In genomic region chr2:199910338-199911051, GRCh38 we compare ENCODE assay signal across 8 cellular contexts. TPM values are rescaled to one million over a fixed set of nuclear protein-coding genes. Genes with fewer than 3 reads are reported as not detected.
DNase-seq lines count a peak whose midpoint lies in the region; ATAC-seq and TF ChIP-seq lines count a peak whose summit lies in the region.

No MANE protein-coding gene starts in this region.

- no peak for ATAC-seq in activated T-helper 17 cell treated with anti-CD3 and anti-CD28 coated beads, Interleukin-2, amount 50 U/mL, for 72 hours (replicated peaks)
- ATAC-seq in left lung (no peak), HG02623 (IDR thresholded peaks at IDR 0.05; ENCODE audit: unreplicated experiment) (no peak)

- no peak for DNase-seq in activated naive CD4-positive, alpha-beta T cell treated with anti-CD3 and anti-CD28 coated beads, Interleukin-2, amount 10 ng/mL, durations not matched to agents 7 days and 5 days
- no peak for DNase-seq in activated naive CD4-positive, alpha-beta T cell treated with Interleukin-2 at 50 U/mL for 16 hours
- DNase-seq in left lung, result no peak
- no peak for DNase-seq in type B pancreatic cell (ENCODE audit: extremely low spot score, unreplicated experiment)
- no peak for DNase-seq in hypothalamus (lab: John Stamatoyannopoulos, UW)
- no peak for DNase-seq in NOMO-1 treated with dmso at 0.1 percent for 144 hours (lab: John Stamatoyannopoulos, UW; ENCODE audit: unreplicated experiment)

- no peak for TF ChIP-seq CTCF in left lung (IDR thresholded peaks at IDR 0.05)
- no peak for TF ChIP-seq CTCF in type B pancreatic cell (conservative IDR thresholded peaks at IDR 0.05)

- H3K4me3 Mint-ChIP-seq in activated naive CD4-positive, alpha-beta T cell treated with anti-CD3 and anti-CD28 coated beads, Interleukin-2, amount 10 ng/mL, durations not matched to agents 7 days and 5 days, result peak overlapping the region; percentile 90
- H3K4me3 Mint-ChIP-seq in activated T-helper 17 cell treated with anti-CD3 and anti-CD28 coated beads, Interleukin-2, amount 50 U/mL, for 72 hours, result peak overlapping the region; percentile 100
- H3K4me3 Mint-ChIP-seq in type B pancreatic cell, result peak overlapping the region; percentile 98

- no peaks in the 10 kb centered on the region for H3K27me3 ChIP-seq in left lung

- peaks cover 15 to 32% of the 10 kb centered on the region in 2 donors for H3K4me1 ChIP-seq in left lung

- H3K27ac ChIP-seq in left lung, result peak overlapping the region in 1 of 2 donors; percentile 96

- intact Hi-C loops in left lung (cut with DNase I), result no loop called here

- H3K27me3 Mint-ChIP-seq in activated naive CD4-positive, alpha-beta T cell treated with anti-CD3 and anti-CD28 coated beads, Interleukin-2, amount 10 ng/mL, durations not matched to agents 7 days and 5 days, result no peaks in the 10 kb centered on the region
- peaks cover 4% of the 10 kb centered on the region for H3K27me3 Mint-ChIP-seq in activated T-helper 17 cell treated with anti-CD3 and anti-CD28 coated beads, Interleukin-2, amount 50 U/mL, for 72 hours
- no peaks in the 10 kb centered on the region for H3K27me3 Mint-ChIP-seq in type B pancreatic cell

- no peaks in the 10 kb centered on the region for H3K9me3 ChIP-seq in left lung

- no peaks in the 10 kb centered on the region for H3K36me3 ChIP-seq in left lung

- H3K4me3 ChIP-seq in left lung, result peak overlapping the region; percentile 72

- H3K4me1 Mint-ChIP-seq in activated naive CD4-positive, alpha-beta T cell treated with anti-CD3 and anti-CD28 coated beads, Interleukin-2, amount 10 ng/mL, durations not matched to agents 7 days and 5 days, result peaks cover 34% of the 10 kb centered on the region
- peaks cover 16% of the 10 kb centered on the region for H3K4me1 Mint-ChIP-seq in activated T-helper 17 cell treated with anti-CD3 and anti-CD28 coated beads, Interleukin-2, amount 50 U/mL, for 72 hours
- peaks cover 21% of the 10 kb centered on the region for H3K4me1 Mint-ChIP-seq in type B pancreatic cell (ENCODE audit: unreplicated experiment)

- no peaks in the 10 kb centered on the region for H3K9me3 Mint-ChIP-seq in activated naive CD4-positive, alpha-beta T cell treated with anti-CD3 and anti-CD28 coated beads, Interleukin-2, amount 10 ng/mL, durations not matched to agents 7 days and 5 days
- no peaks in the 10 kb centered on the region for H3K9me3 Mint-ChIP-seq in activated T-helper 17 cell treated with anti-CD3 and anti-CD28 coated beads, Interleukin-2, amount 50 U/mL, for 72 hours
- H3K9me3 Mint-ChIP-seq in type B pancreatic cell, result no peaks in the 10 kb centered on the region

- peaks cover 17% of the 10 kb centered on the region for H3K36me3 Mint-ChIP-seq in activated naive CD4-positive, alpha-beta T cell treated with anti-CD3 and anti-CD28 coated beads, Interleukin-2, amount 10 ng/mL, durations not matched to agents 7 days and 5 days
- H3K36me3 Mint-ChIP-seq in activated T-helper 17 cell treated with anti-CD3 and anti-CD28 coated beads, Interleukin-2, amount 50 U/mL, for 72 hours (ENCODE audit: low read depth), result peaks cover 21% of the 10 kb centered on the region
- peaks cover 6% of the 10 kb centered on the region for H3K36me3 Mint-ChIP-seq in type B pancreatic cell

- CTCF ChIA-PET in activated naive CD4-positive, alpha-beta T cell treated with anti-CD3 and anti-CD28 coated beads, Interleukin-2, amount 10 ng/mL, durations not matched to agents 7 days and 5 days (lab: Charles Lee), result interaction anchor here (0.9 to 1.2 kb wide), 2 partner anchors 55 to 171 kb away, joined by 3 read pairs; no protein-coding TSS in a partner anchor

- H3K27ac Mint-ChIP-seq in activated naive CD4-positive, alpha-beta T cell treated with anti-CD3 and anti-CD28 coated beads, Interleukin-2, amount 10 ng/mL, durations not matched to agents 7 days and 5 days, result peak overlapping the region; percentile 93
- peak overlapping the region; percentile 99 for H3K27ac Mint-ChIP-seq in activated T-helper 17 cell treated with anti-CD3 and anti-CD28 coated beads, Interleukin-2, amount 50 U/mL, for 72 hours
- H3K27ac Mint-ChIP-seq in type B pancreatic cell, result peak overlapping the region; percentile 98

RNA-seq across cellular contexts. Expression of gene C2orf69, which starts 0.6 kb away (rescaled TPM):
- total RNA-seq in activated T-helper 17 cell treated with anti-CD3 and anti-CD28 coated beads, Interleukin-2, amount 50 U/mL, for 72 hours, result 10 to 100 TPM; 16.3 to 19.8 TPM
- 10 to 100 TPM; 10.2 to 11.6 TPM for total RNA-seq in left lung
- 9.9 and 14.5 TPM in 2 replicates for total RNA-seq in type B pancreatic cell (ENCODE audit: low replicate concordance)

RNA-seq across cellular contexts. Expression of gene TYW5, which starts 44.8 kb away (rescaled TPM):
- total RNA-seq in activated T-helper 17 cell treated with anti-CD3 and anti-CD28 coated beads, Interleukin-2, amount 50 U/mL, for 72 hours, result 10 to 100 TPM; 11.0 to 16.1 TPM
- 1 to 10 TPM; 6.2 to 6.3 TPM for total RNA-seq in left lung
- total RNA-seq in type B pancreatic cell (ENCODE audit: low replicate concordance), result 7.0 and 11.0 TPM in 2 replicates

RNA-seq across cellular contexts. Expression of gene MAIP1, which starts 44.9 kb away (rescaled TPM):
- total RNA-seq in activated T-helper 17 cell treated with anti-CD3 and anti-CD28 coated beads, Interleukin-2, amount 50 U/mL, for 72 hours, result 10 to 100 TPM; 22.8 to 35.3 TPM
- total RNA-seq in left lung (10 to 100 TPM; 14.7 to 20.2 TPM), type B pancreatic cell (ENCODE audit: low replicate concordance) (20.4 and 22.2 TPM in 2 replicates)

RNA-seq across cellular contexts. Expression of gene FTCDNL1, which starts 59.5 kb away (rescaled TPM):
- total RNA-seq in activated T-helper 17 cell treated with anti-CD3 and anti-CD28 coated beads, Interleukin-2, amount 50 U/mL, for 72 hours, result 1 to 10 TPM; 1.3 to 2.4 TPM
- total RNA-seq in left lung (1 to 10 TPM; 3.3 to 3.5 TPM), type B pancreatic cell (ENCODE audit: low replicate concordance) (0.95 and 1.3 TPM in 2 replicates)
